18 cellular contexts compared by ENCODE assay signal in the genomic region with DNA sequence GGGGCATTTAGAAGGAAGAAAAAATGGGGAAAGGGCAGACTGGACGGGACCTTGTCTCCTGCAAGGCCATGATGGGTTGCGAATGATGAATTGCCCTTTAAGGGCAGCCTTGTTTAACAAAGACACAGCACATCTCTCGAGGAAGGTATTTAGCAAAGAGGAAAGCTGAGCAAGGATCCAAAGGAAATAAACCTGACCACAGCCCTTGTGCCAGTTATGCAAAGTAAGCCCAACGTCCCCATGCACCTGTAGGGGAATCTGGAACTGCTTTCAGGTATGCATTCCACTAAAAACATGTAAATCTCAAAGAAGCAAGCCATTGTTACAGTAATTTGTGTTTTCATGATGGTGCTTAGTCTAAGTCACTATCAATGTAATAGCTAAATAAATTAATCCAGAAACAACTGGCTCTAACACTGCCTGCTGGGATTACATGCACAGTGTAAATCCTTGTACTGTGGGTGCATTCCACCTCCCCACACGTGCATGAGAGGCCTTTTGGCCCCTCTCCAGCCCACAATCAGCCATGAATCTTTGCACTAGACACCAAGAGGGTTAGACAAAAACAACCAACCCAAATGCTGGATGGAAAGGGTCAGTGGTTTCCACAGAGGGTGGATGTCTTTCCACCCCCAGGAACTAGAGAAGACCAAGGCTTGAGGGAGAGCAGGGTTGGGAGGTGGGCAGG.
"Had no signal": no experiment of that assay in that cellular context is flagged by ENCODE, and none has a peak within 500 bp of the region (broad histone marks: within the 10 kb centered on the region; RNA-seq: fewer than 3 reads in every experiment).

No MANE protein-coding gene starts in this region.

- H3K4me3 ChIP-seq: heart left ventricle, upper lobe of left lung had no signal

- H3K27me3 ChIP-seq: brain microvascular endothelial cell, upper lobe of left lung had no signal

- H3K9me3 ChIP-seq: upper lobe of left lung had no signal

- ATAC-seq: activated T-cell treated with anti-CD3 and anti-CD28 coated beads, Interleukin-2, amount 50 U/mL, for 72 hours; heart left ventricle; stimulated activated naive CD8-positive, alpha-beta T cell treated with anti-CD3 and anti-CD28 coated beads, Interleukin-15, amount 100 ng/mL, for 72 hours had no signal

- DNase-seq: activated B cell treated with CpG ODN at 0.5 μM for 24 hours; activated CD4-positive, alpha-beta T cell treated with anti-CD3 and anti-CD28 coated beads, Interleukin-2, amount 10 ng/mL, durations not matched to agents 24 days and 14 days; activated CD8-positive, alpha-beta memory T cell treated with anti-CD3 and anti-CD28 coated beads, Interleukin-2, amount 50 U/mL, for 48 hours; activated gamma-delta T cell; activated naive CD8-positive, alpha-beta T cell treated with anti-CD3 and anti-CD28 coated beads for 36 hours; activated T-cell treated with anti-CD3 and anti-CD28 coated beads, Interleukin-2, amount 50 U/mL, for 72 hours; amygdala; brain microvascular endothelial cell; cortex of kidney; effector CD8-positive, alpha-beta T cell; foreskin melanocyte; heart left ventricle; naive B cell; nucleus accumbens; posterior cingulate gyrus; retina; stimulated activated naive CD8-positive, alpha-beta T cell treated with anti-CD3 and anti-CD28 coated beads, Interleukin-15, amount 100 ng/mL, for 72 hours; upper lobe of left lung had no signal

- H3K36me3 ChIP-seq: brain microvascular endothelial cell, heart left ventricle, upper lobe of left lung had no signal

- H3K27ac ChIP-seq: brain microvascular endothelial cell, heart left ventricle, upper lobe of left lung had no signal
